8 cellular contexts compared by ENCODE assay signal in genomic region chr17:81512560-81512983, GRCh38. TPM values are rescaled to one million over a fixed set of nuclear protein-coding genes. Genes with fewer than 3 reads are reported as not detected.
A peak's percentile ranks its signal among the peaks of the same experiment; 100 is the strongest.
DNase-seq lines count a peak whose midpoint lies in the region; ATAC-seq, FAIRE-seq and TF ChIP-seq lines count a peak whose summit lies in the region.

Gene ACTG1 (minus strand): TSS chr17:81512799. CDS start chr17:81512354, 445 bp downstream.

- intact Hi-C loops in activated B cell treated with CpG ODN at 0.5 μM for 24 hours (cut with micrococcal nuclease): loop anchor here (1.0 to 10.0 kb wide), 9 partner anchors 28 to 1708 kb away; partner anchors contain the start of genes BAHCC1, EIF4A3, FASN and P4HB

- H3K4me3 ChIP-seq in bronchial epithelial cell (ENCODE audit: low read depth, low read length) (peak within 1 kb of the TSS; percentile 98), smooth muscle cell (peak within 1 kb of the TSS; percentile 96)

- H3K4me3 Mint-ChIP-seq in activated B cell treated with CpG ODN at 0.5 μM for 24 hours (peak within 1 kb of the TSS; percentile 99), immature natural killer cell (peak within 1 kb of the TSS; percentile 95 to 100 (median 96))

- no peaks in the 10 kb centered on the region for H3K9me3 ChIP-seq in smooth muscle cell (replicated peaks; ENCODE audit: low read depth)

- WGBS in smooth muscle cell (ENCODE audit: low lambda C conversion rate): 0% methylated on average over 24 of the region's 60 CpGs

- H4K20me1 ChIP-seq in smooth muscle cell (ENCODE audit: low read depth): peaks cover 72% of the 10 kb centered on the region

- H3K4me1 Mint-ChIP-seq in activated B cell treated with CpG ODN at 0.5 μM for 24 hours (peaks cover 54% of the 10 kb centered on the region), immature natural killer cell (peaks cover 60 to 70% of the 10 kb centered on the region in 2 donors)

- peaks cover 57% of the 10 kb centered on the region for H3F3A ChIP-seq in smooth muscle cell (ENCODE audit: low read depth)

- peak; percentile 97 for DNase-seq in NCI-H345 (lab: John Stamatoyannopoulos, UW)
- DNase-seq in activated B cell treated with CpG ODN at 0.5 μM for 24 hours: peak; percentile 89
- DNase-seq in bronchial epithelial cell (ENCODE audit: low read depth): peak; percentile 66
- DNase-seq in immature natural killer cell: peak; percentile 88 to 93 (median 92)
- DNase-seq in smooth muscle cell (lab: John Stamatoyannopoulos, UW; ENCODE audit: unreplicated experiment): peak; percentile 80

- peaks cover 56% of the 10 kb centered on the region for H3K36me3 Mint-ChIP-seq in activated B cell treated with CpG ODN at 0.5 μM for 24 hours (ENCODE audit: low read depth)
- peaks cover 31 to 39% (median 32%) of the 10 kb centered on the region in 3 donors for H3K36me3 Mint-ChIP-seq in immature natural killer cell

- H3K36me3 ChIP-seq in bronchial epithelial cell (ENCODE audit: control insufficient read depth, insufficient read depth, low read length) (peaks cover 22% of the 10 kb centered on the region), smooth muscle cell (ENCODE audit: low read depth) (peaks cover 3% of the 10 kb centered on the region)

- no peaks in the 10 kb centered on the region for H3K27me3 ChIP-seq in bronchial epithelial cell (ENCODE audit: control insufficient read depth, insufficient read depth, low read length)
- no peaks in the 10 kb centered on the region for H3K27me3 ChIP-seq in smooth muscle cell (ENCODE audit: low read depth)

- H3K4me1 ChIP-seq in smooth muscle cell (ENCODE audit: low read depth): peaks cover 29% of the 10 kb centered on the region

- H3K4me2 ChIP-seq in smooth muscle cell: peak within 1 kb of the TSS; percentile 99

- TF ChIP-seq CTCF in activated B cell treated with CpG ODN at 0.5 μM for 24 hours (IDR thresholded peaks at IDR 0.05) (no peak), bronchial epithelial cell (IDR thresholded peaks at IDR 0.05; ENCODE audit: insufficient read depth, low read length, severe bottlenecking) (no peak), smooth muscle cell (IDR thresholded peaks at IDR 0.05; ENCODE audit: borderline replicate concordance, insufficient read depth, poor library complexity, severe bottlenecking) (no peak)

- ATAC-seq in GM18505 (IDR thresholded peaks at IDR 0.05; ENCODE audit: unreplicated experiment) (peak; percentile 41), HG03103 (IDR thresholded peaks at IDR 0.05; ENCODE audit: low read depth, unreplicated experiment) (peak; percentile 40), activated B cell treated with CpG ODN at 0.5 μM for 24 hours (ENCODE audit: low read depth) (peak; percentile 32), GM18870 (IDR thresholded peaks at IDR 0.05; ENCODE audit: unreplicated experiment) (no peak)

- peaks cover 62% of the 10 kb centered on the region for H3K79me2 ChIP-seq in smooth muscle cell (ENCODE audit: low read depth)

- TF ChIP-seq POLR2A in GM18505 (IDR thresholded peaks at IDR 0.05; ENCODE audit: borderline replicate concordance, extremely low read depth, insufficient read depth, insufficient read length): peak; percentile 100

- FAIRE-seq in bronchial epithelial cell (lab: Jason Lieb, UNC): no peak

- no peaks in the 10 kb centered on the region for H3K9me3 Mint-ChIP-seq in activated B cell treated with CpG ODN at 0.5 μM for 24 hours
- peaks cover 0 to 3% (median 0%) of the 10 kb centered on the region in 6 donors for H3K9me3 Mint-ChIP-seq in immature natural killer cell

- H3K27ac Mint-ChIP-seq in activated B cell treated with CpG ODN at 0.5 μM for 24 hours (peak within 1 kb of the TSS; percentile 94), immature natural killer cell (peak within 1 kb of the TSS; percentile 90 to 98 (median 96))

- no peak within 1 kb of the TSS for H2AFZ ChIP-seq in smooth muscle cell (ENCODE audit: low read depth)

- CTCF ChIA-PET in activated B cell treated with CpG ODN at 0.5 μM for 24 hours (lab: Charles Lee): interaction anchor here (0.7 kb wide), 1 partner anchor 135 kb away, joined by 3 read pairs; no protein-coding TSS in a partner anchor

- H3K27me3 Mint-ChIP-seq in activated B cell treated with CpG ODN at 0.5 μM for 24 hours: no peaks in the 10 kb centered on the region
- H3K27me3 Mint-ChIP-seq in immature natural killer cell (ENCODE audit: low read depth in 3 of 3): peaks cover 30 to 38% (median 33%) of the 10 kb centered on the region in 3 donors

- POLR2A ChIA-PET in activated B cell treated with CpG ODN at 0.5 μM for 24 hours (lab: Charles Lee): interaction anchor here (0.6 to 14.0 kb wide), 29 partner anchors 8 to 1705 kb away, joined by 3 to 188 read pairs (median 5); partner anchors contain the start of genes BAHCC1, CBX4, CCDC137 and CEP131

- H3K27ac ChIP-seq in smooth muscle cell (ENCODE audit: low read depth): peak within 1 kb of the TSS; percentile 92

- H3K9ac ChIP-seq in smooth muscle cell (ENCODE audit: low read depth): peak within 1 kb of the TSS; percentile 75

RNA-seq across cellular contexts. Expression of gene ACTG1, which starts in this region (rescaled TPM):
- total RNA-seq in activated B cell treated with CpG ODN at 0.5 μM for 24 hours: 2,863 and 2,949 TPM in 2 replicates
- 2,981 and 3,623 TPM in 2 replicates for total RNA-seq in bronchial epithelial cell
- 1,000 to 10,000 TPM; 1,637 to 3,074 (median 2,788) TPM for polyA plus RNA-seq in immature natural killer cell
- total RNA-seq in smooth muscle cell: 6,157 and 6,793 TPM in 2 replicates
- polyA plus RNA-seq in smooth muscle cell: 5,089 and 5,332 TPM in 2 replicates
